20 cellular contexts compared by ENCODE assay signal in genomic region chr18:62164855-62165487, GRCh38.
"Had no signal": no experiment of that assay in that cellular context is flagged by ENCODE, and none has a peak within 500 bp of the region (broad histone marks: within the 10 kb centered on the region; RNA-seq: fewer than 3 reads in every experiment).

No MANE protein-coding gene starts in this region.

- H3K4me1 ChIP-seq: pancreas, spleen had no signal

- H3K27ac Mint-ChIP-seq: activated T-helper 17 cell treated with anti-CD3 and anti-CD28 coated beads, Interleukin-2, amount 50 U/mL, for 72 hours; stimulated activated naive CD8-positive, alpha-beta T cell treated with anti-CD3 and anti-CD28 coated beads, Interleukin-15, amount 100 ng/mL, for 72 hours; T-helper 17 cell; type B pancreatic cell had no signal

- H3K27me3 ChIP-seq: brain microvascular endothelial cell, pancreas, spleen had no signal

- DNase-seq: activated CD4-positive, alpha-beta T cell treated with anti-CD3 and anti-CD28 coated beads, Interleukin-2, amount 50 U/mL, for 4 hours; activated CD4-positive, CD25-positive, alpha-beta regulatory T cell treated with anti-CD3 and anti-CD28 coated beads, Interleukin-2, amount 50 U/mL, for 72 hours; activated naive CD4-positive, alpha-beta T cell treated with Interleukin-2 at 50 U/mL for 16 hours; anterior cingulate cortex; brain microvascular endothelial cell; cerebellar nuclear complex; effector memory CD4-positive, alpha-beta T cell; foreskin melanocyte; head of caudate nucleus; left colon; midbrain; pancreas; spleen; stimulated activated naive CD8-positive, alpha-beta T cell treated with anti-CD3 and anti-CD28 coated beads, Interleukin-15, amount 100 ng/mL, for 72 hours; T-helper 17 cell had no signal

- H3K36me3 ChIP-seq: brain microvascular endothelial cell, pancreas had no signal

- H3K4me3 Mint-ChIP-seq: activated T-helper 17 cell treated with anti-CD3 and anti-CD28 coated beads, Interleukin-2, amount 50 U/mL, for 72 hours; stimulated activated naive CD8-positive, alpha-beta T cell treated with anti-CD3 and anti-CD28 coated beads, Interleukin-15, amount 100 ng/mL, for 72 hours; T-helper 17 cell; type B pancreatic cell had no signal

- ATAC-seq: activated T-helper 17 cell treated with anti-CD3 and anti-CD28 coated beads, Interleukin-2, amount 50 U/mL, for 72 hours; sciatic nerve; stimulated activated naive CD8-positive, alpha-beta T cell treated with anti-CD3 and anti-CD28 coated beads, Interleukin-15, amount 100 ng/mL, for 72 hours; T-helper 17 cell had no signal

- H3K27ac ChIP-seq: brain microvascular endothelial cell, epithelial cell of prostate, pancreas, spleen had no signal

- H3K27me3 Mint-ChIP-seq: activated T-helper 17 cell treated with anti-CD3 and anti-CD28 coated beads, Interleukin-2, amount 50 U/mL, for 72 hours; stimulated activated naive CD8-positive, alpha-beta T cell treated with anti-CD3 and anti-CD28 coated beads, Interleukin-15, amount 100 ng/mL, for 72 hours; T-helper 17 cell; type B pancreatic cell had no signal

- H3K9me3 ChIP-seq: pancreas had no signal

- H3K4me3 ChIP-seq: lung, pancreas, spleen had no signal
